Comparison of ENCODE assay signal across 15 cellular contexts in the genomic region with DNA sequence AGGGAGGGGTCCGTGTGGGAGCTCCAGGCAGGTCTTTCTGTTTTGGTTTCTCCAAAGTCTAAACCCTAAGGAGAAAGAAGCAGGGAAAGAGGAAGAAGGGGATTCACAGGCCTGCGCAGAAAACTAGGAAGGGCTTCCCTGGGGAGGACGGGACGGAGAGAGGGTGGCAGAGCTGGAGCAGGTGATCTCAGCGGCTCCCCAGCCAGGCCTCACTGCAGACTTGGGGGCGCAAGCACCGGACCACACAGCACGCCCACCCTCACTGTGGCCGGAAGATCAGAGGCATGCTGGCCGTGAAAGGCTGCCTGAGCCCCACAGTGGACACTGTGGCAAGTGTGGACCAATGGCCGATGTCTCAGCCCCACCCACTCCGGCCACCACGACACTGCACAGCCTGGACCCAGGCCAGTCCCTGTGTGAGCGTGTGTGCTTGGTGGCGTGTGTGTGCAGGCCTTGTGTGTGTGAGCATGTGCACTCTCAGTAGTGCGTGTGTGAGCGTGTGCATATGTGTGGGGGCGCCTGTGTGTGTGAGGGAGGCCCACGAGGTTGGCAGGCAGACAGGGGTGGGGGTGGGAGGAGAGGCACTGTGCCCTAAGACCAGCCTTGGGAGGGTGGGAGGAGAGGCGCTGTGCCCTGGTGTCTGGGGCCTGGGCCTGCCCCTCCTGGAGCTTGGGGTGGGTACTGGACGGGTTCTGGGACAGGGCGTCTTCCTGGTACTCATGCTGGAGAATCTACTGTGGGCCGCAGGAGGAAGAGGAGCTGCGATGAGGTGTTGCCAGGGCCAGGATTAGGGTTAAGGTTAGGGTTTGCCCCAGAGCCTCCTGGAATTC. TPM values are rescaled to one million over a fixed set of nuclear protein-coding genes. Genes with fewer than 3 reads are reported as not detected.
DNase-seq lines count a peak whose midpoint lies in the region; ATAC-seq lines count a peak whose summit lies in the region.
"Had no signal": no experiment of that assay in that cellular context is flagged by ENCODE, and none has a peak within 500 bp of the region (broad histone marks: within the 10 kb centered on the region; RNA-seq: fewer than 3 reads in every experiment).

No MANE protein-coding gene starts in this region.

- intact Hi-C loops in Right ventricle myocardium superior (cut with DNase I) (no loop called here), left cardiac atrium (cut with DNase I) (no loop called here), posterior vena cava (cut with DNase I) (no loop called here)
- intact Hi-C loops in dendritic cell treated with granulocyte-macrophage colony-stimulating factor and Interleukin-4, amounts not matched to agents 40 ng/mL and 50 ng/mL, for 4 days (cut with micrococcal nuclease): loop anchor here (2.0 kb wide), 1 partner anchor 15 kb away; a partner anchor contains a TSS

- peak overlapping the region; percentile 6 for H3K27ac Mint-ChIP-seq in dendritic cell treated with granulocyte-macrophage colony-stimulating factor and Interleukin-4, amounts not matched to agents 40 ng/mL and 50 ng/mL, for 4 days

- peak; percentile 30 for DNase-seq in Right ventricle myocardium superior
- no peak for DNase-seq in left cardiac atrium
- DNase-seq in posterior vena cava (ENCODE audit: low spot score): peak; percentile 64
- DNase-seq in activated effector memory CD4-positive, alpha-beta T cell treated with Interleukin-2 at 50 U/mL for 16 hours: no peak
- no peak for DNase-seq in NCI-H446 (lab: John Stamatoyannopoulos, UW)
- DNase-seq: 8988T; ACHN; CD4-positive, alpha-beta T cell; GOT3; Kasumi-1; MV-4-11; NCI-H524 treated with DMSO at 0.1 percent for 48 hours had no signal

- no peaks in the 10 kb centered on the region for H3K36me3 Mint-ChIP-seq in dendritic cell treated with granulocyte-macrophage colony-stimulating factor and Interleukin-4, amounts not matched to agents 40 ng/mL and 50 ng/mL, for 4 days (ENCODE audit: low read depth)

- H3K4me1 Mint-ChIP-seq in dendritic cell treated with granulocyte-macrophage colony-stimulating factor and Interleukin-4, amounts not matched to agents 40 ng/mL and 50 ng/mL, for 4 days (ENCODE audit: low read depth): peaks cover 41% of the 10 kb centered on the region

- no peak overlapping the region for H3K4me3 Mint-ChIP-seq in dendritic cell treated with granulocyte-macrophage colony-stimulating factor and Interleukin-4, amounts not matched to agents 40 ng/mL and 50 ng/mL, for 4 days
- H3K4me3 Mint-ChIP-seq: CD4-positive, alpha-beta T cell had no signal

- ATAC-seq in Right ventricle myocardium superior (ENCODE audit: poor library complexity): no peak
- no peak for ATAC-seq in left cardiac atrium
- ATAC-seq in HG02840 (IDR thresholded peaks at IDR 0.05; ENCODE audit: low FRiP score, unreplicated experiment): no peak

- no peaks in the 10 kb centered on the region for H3K9me3 Mint-ChIP-seq in dendritic cell treated with granulocyte-macrophage colony-stimulating factor and Interleukin-4, amounts not matched to agents 40 ng/mL and 50 ng/mL, for 4 days
- H3K9me3 Mint-ChIP-seq: CD4-positive, alpha-beta T cell had no signal

- H3K27me3 Mint-ChIP-seq in dendritic cell treated with granulocyte-macrophage colony-stimulating factor and Interleukin-4, amounts not matched to agents 40 ng/mL and 50 ng/mL, for 4 days: peaks cover 71% of the 10 kb centered on the region

RNA-seq across cellular contexts. Expression of a gene that starts 15.4 kb away (rescaled TPM):
- total RNA-seq in Right ventricle myocardium superior: 6.9 TPM
- 10 to 100 TPM; 10.5 to 14.1 TPM for total RNA-seq in left cardiac atrium
- 10 to 100 TPM; 20.2 to 22.9 TPM for total RNA-seq in posterior vena cava
- total RNA-seq: HepG2 had no signal

Comparison
In these comparisons a context has a peak if more than half of its experiments do, and no peak if none do; other contexts are left out.
1. DNase-seq: peak in Right ventricle myocardium superior (single experiment) and posterior vena cava (single experiment); none in left cardiac atrium (single experiment), activated effector memory CD4-positive, alpha-beta T cell treated with Interleukin-2 at 50 U/mL for 16 hours (single experiment) and NCI-H446 (0 of 2).